17 cellular contexts compared by ENCODE assay signal in the genomic region with DNA sequence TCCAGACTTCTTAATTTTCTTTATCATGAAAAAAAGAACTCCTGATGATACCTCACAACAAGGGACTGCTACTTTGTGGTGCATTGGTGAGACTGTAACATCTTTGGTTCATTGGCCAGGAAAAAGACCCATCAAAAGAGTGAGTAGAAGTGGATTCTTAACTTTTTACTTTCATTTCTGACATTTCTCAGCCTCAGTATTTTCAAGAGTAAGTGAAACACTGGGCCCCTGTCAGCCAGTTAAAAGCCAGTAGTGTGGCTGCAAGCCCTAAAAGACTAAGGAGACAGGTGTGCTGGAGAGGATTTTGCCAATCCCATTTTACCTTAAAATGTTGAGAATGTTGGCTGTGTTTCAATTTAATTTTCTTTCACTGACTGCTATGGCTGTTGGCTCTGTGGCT. TPM values are rescaled to one million over a fixed set of nuclear protein-coding genes. Genes with fewer than 3 reads are reported as not detected.
A peak's percentile ranks its signal among the peaks of the same experiment; 100 is the strongest.
DNase-seq lines count a peak whose midpoint lies in the region; ATAC-seq and TF ChIP-seq lines count a peak whose summit lies in the region.
"Had no signal": no experiment of that assay in that cellular context is flagged by ENCODE, and none has a peak within 500 bp of the region (broad histone marks: within the 10 kb centered on the region; RNA-seq: fewer than 3 reads in every experiment).

No MANE protein-coding gene starts in this region.

- no peak overlapping the region for H2AK5ac ChIP-seq in neuronal stem cell (ENCODE audit: low read depth, low read length)

- no peak overlapping the region for H2BK12ac ChIP-seq in neuronal stem cell (ENCODE audit: low read length)

- no peak overlapping the region for H3K9ac ChIP-seq in neuronal stem cell (ENCODE audit: low read depth, low read length, poor library complexity)

- H3K14ac ChIP-seq in neuronal stem cell (ENCODE audit: low read length), result no peak overlapping the region

- no peak overlapping the region for H3K23ac ChIP-seq in neuronal stem cell (ENCODE audit: low read depth, low read length, poor library complexity)

- no peak overlapping the region for H3K27ac Mint-ChIP-seq in CD8-positive, alpha-beta T cell

- CTCF ChIA-PET in CD8-positive, alpha-beta T cell (lab: Charles Lee), result no interaction called here

- no peak for TF ChIP-seq POLR2A in esophagus squamous epithelium (IDR thresholded peaks at IDR 0.05)

- H3K36me3 ChIP-seq in CD8-positive, alpha-beta T cell (ENCODE audit: insufficient read depth, low read length), result no peaks in the 10 kb centered on the region
- H3K36me3 ChIP-seq in neuronal stem cell (replicated peaks in 1 of 2; ENCODE audit: control insufficient read depth in 2 of 2, insufficient read depth in 2 of 2, low read length in 2 of 2), result no peaks in the 10 kb centered on the region
- no peaks in the 10 kb centered on the region for H3K36me3 ChIP-seq in esophagus squamous epithelium
- no peaks in the 10 kb centered on the region for H3K36me3 ChIP-seq in osteoblast (ENCODE audit: insufficient read depth, low read length)
- H3K36me3 ChIP-seq: BE2C, SJCRH30 had no signal

- H3K4me1 Mint-ChIP-seq in CD8-positive, alpha-beta T cell (ENCODE audit: low read depth), result peaks cover 25% of the 10 kb centered on the region

- no peaks in the 10 kb centered on the region for H4K20me1 ChIP-seq in osteoblast (ENCODE audit: insufficient read depth, low read length)

- H3K79me1 ChIP-seq in neuronal stem cell (ENCODE audit: low read depth, low read length), result no peaks in the 10 kb centered on the region

- no peak for ATAC-seq in CD8-positive, alpha-beta T cell
- ATAC-seq in GM18498 (IDR thresholded peaks at IDR 0.05; ENCODE audit: unreplicated experiment) (peak; percentile 81), GM21423 (IDR thresholded peaks at IDR 0.05; ENCODE audit: unreplicated experiment) (peak; percentile 53), HG03103 (IDR thresholded peaks at IDR 0.05; ENCODE audit: low read depth, unreplicated experiment) (peak; percentile 58)
- ATAC-seq: K562 had no signal

- no peak overlapping the region for H3K4ac ChIP-seq in neuronal stem cell (ENCODE audit: low read length)

- peak overlapping the region; percentile 8 for H3K4me3 Mint-ChIP-seq in CD8-positive, alpha-beta T cell

- H3K79me2 ChIP-seq in osteoblast (ENCODE audit: insufficient read depth, low read length), result no peaks in the 10 kb centered on the region

- no peak overlapping the region for H2BK5ac ChIP-seq in neuronal stem cell (ENCODE audit: low read length)

- H4K8ac ChIP-seq in neuronal stem cell (ENCODE audit: low read depth, low read length), result no peak overlapping the region

- intact Hi-C loops in CD8-positive, alpha-beta T cell (cut with DNase I, micrococcal nuclease), result no loop called here
- intact Hi-C loops in esophagus squamous epithelium (cut with DNase I), result no loop called here

- H3K27me3 ChIP-seq in CD8-positive, alpha-beta T cell (ENCODE audit: insufficient read depth, low read length), result no peaks in the 10 kb centered on the region
- H3K27me3 ChIP-seq in neuronal stem cell (ENCODE audit: control insufficient read depth in 3 of 3, insufficient read depth in 3 of 3, low read depth in 1 of 3, low read length in 3 of 3) (no peaks in the 10 kb centered on the region), esophagus squamous epithelium (no peaks in the 10 kb centered on the region), osteoblast (ENCODE audit: insufficient read depth, low read length) (no peaks in the 10 kb centered on the region)
- H3K27me3 ChIP-seq: BE2C, SJCRH30 had no signal

- no peak overlapping the region for H3K4me3 ChIP-seq in CD8-positive, alpha-beta T cell (ENCODE audit: low read depth, low read length)
- no peak overlapping the region for H3K4me3 ChIP-seq in neuronal stem cell (ENCODE audit: low read length in 2 of 2)
- no peak overlapping the region for H3K4me3 ChIP-seq in esophagus squamous epithelium
- H3K4me3 ChIP-seq in osteoblast (ENCODE audit: insufficient read depth, low read length), result no peak overlapping the region
- H3K4me3 ChIP-seq: K562, SJCRH30 had no signal

- H3K36me3 Mint-ChIP-seq in CD8-positive, alpha-beta T cell, result peaks cover 2% of the 10 kb centered on the region

- H3K27me3 Mint-ChIP-seq in CD8-positive, alpha-beta T cell (ENCODE audit: low read depth), result no peaks in the 10 kb centered on the region

- no peak for TF ChIP-seq CTCF in CD8-positive, alpha-beta T cell (IDR thresholded peaks at IDR 0.05)
- TF ChIP-seq CTCF in esophagus squamous epithelium (IDR thresholded peaks at IDR 0.05), result no peak
- no peak for TF ChIP-seq CTCF in osteoblast (IDR thresholded peaks at IDR 0.05; ENCODE audit: extremely low read depth, low read depth, low read length)

- no peaks in the 10 kb centered on the region for H3K9me3 Mint-ChIP-seq in CD8-positive, alpha-beta T cell

- H2AFZ ChIP-seq in neuronal stem cell (ENCODE audit: low read length) (no peak overlapping the region), osteoblast (ENCODE audit: low read length) (no peak overlapping the region)

- no peaks in the 10 kb centered on the region for H3K9me3 ChIP-seq in CD8-positive, alpha-beta T cell (ENCODE audit: low read length)
- H3K9me3 ChIP-seq in neuronal stem cell (replicated peaks in 1 of 2; ENCODE audit: control insufficient read depth in 2 of 2, insufficient read depth in 1 of 2, low read depth in 1 of 2, low read length in 2 of 2) (peaks cover 0 to 2% of the 10 kb centered on the region in 2 donors), esophagus squamous epithelium (no peaks in the 10 kb centered on the region), osteoblast (ENCODE audit: low read depth, low read length) (no peaks in the 10 kb centered on the region)
- H3K9me3 ChIP-seq: BE2C, SJCRH30 had no signal

- H3K4me1 ChIP-seq in CD8-positive, alpha-beta T cell (ENCODE audit: insufficient read depth, low read length), result no peaks in the 10 kb centered on the region
- H3K4me1 ChIP-seq in neuronal stem cell (ENCODE audit: control insufficient read depth in 2 of 2, insufficient read depth in 1 of 2, low read depth in 1 of 2, low read length in 2 of 2), result no peaks in the 10 kb centered on the region
- no peaks in the 10 kb centered on the region for H3K4me1 ChIP-seq in esophagus squamous epithelium
- no peaks in the 10 kb centered on the region for H3K4me1 ChIP-seq in osteoblast (ENCODE audit: insufficient read depth, low read length)
- H3K4me1 ChIP-seq: BE2C, SJCRH30 had no signal

- POLR2A ChIA-PET in CD8-positive, alpha-beta T cell (lab: Charles Lee), result no interaction called here

- no peak overlapping the region for H2BK120ac ChIP-seq in neuronal stem cell (ENCODE audit: low read depth, low read length)

- H3K4me2 ChIP-seq in neuronal stem cell (ENCODE audit: insufficient read depth, low read length, poor library complexity, severe bottlenecking), result no peak overlapping the region
- H3K4me2 ChIP-seq in osteoblast (ENCODE audit: insufficient read depth, low read length), result no peak overlapping the region

- H2BK15ac ChIP-seq in neuronal stem cell (ENCODE audit: low read length), result no peak overlapping the region

- no peak overlapping the region for H4K91ac ChIP-seq in neuronal stem cell (ENCODE audit: low read depth, low read length, poor library complexity)

- no peak for DNase-seq in CD8-positive, alpha-beta T cell
- no peak for DNase-seq in neuronal stem cell (ENCODE audit: low spot score)
- DNase-seq in esophagus squamous epithelium (lab: John Stamatoyannopoulos, UW), result no peak
- DNase-seq in osteoblast (ENCODE audit: insufficient read length, low spot score, missing footprints), result no peak
- no peak for DNase-seq in hypothalamus (lab: John Stamatoyannopoulos, UW)
- DNase-seq: BE2C, GDM1, GOT3, NCI-H1436, NCI-H2029, NCI-H2171 treated with DMSO at 0.1 percent for 48 hours, NCI-H748 treated with DMSO at 0.1 percent for 48 hours, SJCRH30 had no signal

- no peak overlapping the region for H3K27ac ChIP-seq in CD8-positive, alpha-beta T cell (ENCODE audit: low read depth, low read length)
- no peak overlapping the region for H3K27ac ChIP-seq in neuronal stem cell (replicated peaks; ENCODE audit: low read length)
- H3K27ac ChIP-seq in esophagus squamous epithelium, result no peak overlapping the region
- no peak overlapping the region for H3K27ac ChIP-seq in osteoblast (ENCODE audit: low read depth, low read length)
- H3K27ac ChIP-seq: SJCRH30 had no signal

- H3K18ac ChIP-seq in neuronal stem cell (ENCODE audit: low read length), result no peak overlapping the region

RNA-seq across cellular contexts. Expression of a gene that starts 36.6 kb away (rescaled TPM):
- total RNA-seq in CD8-positive, alpha-beta T cell, result 10 to 100 TPM; 19.0 to 19.5 TPM
- polyA plus RNA-seq in neuronal stem cell (2013, experiment 1 of 2), result 38.5 TPM
- 37.0 TPM for polyA plus RNA-seq in neuronal stem cell (2013, experiment 2 of 2)
- total RNA-seq in esophagus squamous epithelium, result 10 to 100 TPM in 2 of 4 donors, not detected in 2; 20.4 to 24.0 TPM
- total RNA-seq in osteoblast, result 10.5 TPM in 1 of 2 replicates, not detected in the other
- total RNA-seq: K562, SJCRH30 had no signal
- polyA plus RNA-seq: K562 had no signal
